Comparison of ENCODE assay signal across 2 cellular contexts in the genomic region with DNA sequence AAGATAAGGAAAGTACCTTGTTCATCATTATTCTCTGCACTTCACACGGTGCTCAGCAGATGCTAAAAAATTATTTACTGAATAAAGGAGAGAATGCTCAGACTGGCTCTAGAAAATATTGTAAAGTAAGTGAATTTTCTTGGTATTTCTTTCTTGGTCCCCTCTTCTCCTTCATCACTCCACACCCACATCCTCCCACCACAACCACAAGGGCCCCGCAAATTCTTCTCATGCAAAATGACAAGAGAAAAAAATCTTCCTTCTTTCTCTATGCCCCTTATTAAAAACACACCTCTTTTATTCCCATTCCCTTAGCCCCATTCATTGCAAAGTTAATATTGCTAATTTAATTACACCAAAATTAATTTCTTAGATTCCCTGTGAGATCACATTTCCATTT.
TF ChIP-seq lines count a peak whose summit lies in the region.

No MANE protein-coding gene starts in this region.

TF ChIP-seq in HCT116, 20 proteins besides CTCF, POLR2A, EP300 and RAD21:
- TF ChIP-seq, protein P1, sequence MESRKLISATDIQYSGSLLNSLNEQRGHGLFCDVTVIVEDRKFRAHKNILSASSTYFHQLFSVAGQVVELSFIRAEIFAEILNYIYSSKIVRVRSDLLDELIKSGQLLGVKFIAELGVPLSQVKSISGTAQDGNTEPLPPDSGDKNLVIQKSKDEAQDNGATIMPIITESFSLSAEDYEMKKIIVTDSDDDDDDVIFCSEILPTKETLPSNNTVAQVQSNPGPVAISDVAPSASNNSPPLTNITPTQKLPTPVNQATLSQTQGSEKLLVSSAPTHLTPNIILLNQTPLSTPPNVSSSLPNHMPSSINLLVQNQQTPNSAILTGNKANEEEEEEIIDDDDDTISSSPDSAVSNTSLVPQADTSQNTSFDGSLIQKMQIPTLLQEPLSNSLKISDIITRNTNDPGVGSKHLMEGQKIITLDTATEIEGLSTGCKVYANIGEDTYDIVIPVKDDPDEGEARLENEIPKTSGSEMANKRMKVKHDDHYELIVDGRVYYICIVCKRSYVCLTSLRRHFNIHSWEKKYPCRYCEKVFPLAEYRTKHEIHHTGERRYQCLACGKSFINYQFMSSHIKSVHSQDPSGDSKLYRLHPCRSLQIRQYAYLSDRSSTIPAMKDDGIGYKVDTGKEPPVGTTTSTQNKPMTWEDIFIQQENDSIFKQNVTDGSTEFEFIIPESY (IDR thresholded peaks at IDR 0.05; ENCODE audit: extremely low read depth, insufficient replicate concordance, low read length): no peak
- TF ChIP-seq POLR2AphosphoS5 (IDR thresholded peaks at IDR 0.05; ENCODE audit: low read depth, low read length): no peak
- no peak for TF ChIP-seq SP1 (IDR thresholded peaks at IDR 0.05; ENCODE audit: low read depth)
- TF ChIP-seq YY1 (IDR thresholded peaks at IDR 0.05; ENCODE audit: extremely low read depth, insufficient replicate concordance, low read depth, low read length): no peak
- no peak for TF ChIP-seq FOSL1 (IDR thresholded peaks at IDR 0.05; ENCODE audit: low read depth)
- no peak for TF ChIP-seq CBX3 (IDR thresholded peaks at IDR 0.05; ENCODE audit: low read depth)
- TF ChIP-seq JUND (IDR thresholded peaks at IDR 0.05): no peak
- no peak for TF ChIP-seq ZNF274 (IDR thresholded peaks at IDR 0.05; ENCODE audit: low read depth, low read length)
- TF ChIP-seq EGR1 (IDR thresholded peaks at IDR 0.05; ENCODE audit: low read depth): no peak
- no peak for TF ChIP-seq EZH2 (IDR thresholded peaks at IDR 0.05)
- no peak for TF ChIP-seq CEBPB (IDR thresholded peaks at IDR 0.05; ENCODE audit: low read depth)
- no peak for TF ChIP-seq ZFX (IDR thresholded peaks at IDR 0.05)
- TF ChIP-seq ELF1 (IDR thresholded peaks at IDR 0.05; ENCODE audit: borderline replicate concordance, low read depth): no peak

TF ChIP-seq in WTC11, 78 proteins besides CTCF, POLR2A, EP300 and RAD21:
- TF ChIP-seq, protein P2, sequence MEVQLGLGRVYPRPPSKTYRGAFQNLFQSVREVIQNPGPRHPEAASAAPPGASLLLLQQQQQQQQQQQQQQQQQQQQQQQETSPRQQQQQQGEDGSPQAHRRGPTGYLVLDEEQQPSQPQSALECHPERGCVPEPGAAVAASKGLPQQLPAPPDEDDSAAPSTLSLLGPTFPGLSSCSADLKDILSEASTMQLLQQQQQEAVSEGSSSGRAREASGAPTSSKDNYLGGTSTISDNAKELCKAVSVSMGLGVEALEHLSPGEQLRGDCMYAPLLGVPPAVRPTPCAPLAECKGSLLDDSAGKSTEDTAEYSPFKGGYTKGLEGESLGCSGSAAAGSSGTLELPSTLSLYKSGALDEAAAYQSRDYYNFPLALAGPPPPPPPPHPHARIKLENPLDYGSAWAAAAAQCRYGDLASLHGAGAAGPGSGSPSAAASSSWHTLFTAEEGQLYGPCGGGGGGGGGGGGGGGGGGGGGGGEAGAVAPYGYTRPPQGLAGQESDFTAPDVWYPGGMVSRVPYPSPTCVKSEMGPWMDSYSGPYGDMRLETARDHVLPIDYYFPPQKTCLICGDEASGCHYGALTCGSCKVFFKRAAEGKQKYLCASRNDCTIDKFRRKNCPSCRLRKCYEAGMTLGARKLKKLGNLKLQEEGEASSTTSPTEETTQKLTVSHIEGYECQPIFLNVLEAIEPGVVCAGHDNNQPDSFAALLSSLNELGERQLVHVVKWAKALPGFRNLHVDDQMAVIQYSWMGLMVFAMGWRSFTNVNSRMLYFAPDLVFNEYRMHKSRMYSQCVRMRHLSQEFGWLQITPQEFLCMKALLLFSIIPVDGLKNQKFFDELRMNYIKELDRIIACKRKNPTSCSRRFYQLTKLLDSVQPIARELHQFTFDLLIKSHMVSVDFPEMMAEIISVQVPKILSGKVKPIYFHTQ (CRISPR knock-in tag; IDR thresholded peaks at IDR 0.05): no peak
- TF ChIP-seq EMX1 (CRISPR knock-in tag; IDR thresholded peaks at IDR 0.05): no peak
- TF ChIP-seq ATF1 (CRISPR knock-in tag; IDR thresholded peaks at IDR 0.05): no peak
- TF ChIP-seq, protein P3, sequence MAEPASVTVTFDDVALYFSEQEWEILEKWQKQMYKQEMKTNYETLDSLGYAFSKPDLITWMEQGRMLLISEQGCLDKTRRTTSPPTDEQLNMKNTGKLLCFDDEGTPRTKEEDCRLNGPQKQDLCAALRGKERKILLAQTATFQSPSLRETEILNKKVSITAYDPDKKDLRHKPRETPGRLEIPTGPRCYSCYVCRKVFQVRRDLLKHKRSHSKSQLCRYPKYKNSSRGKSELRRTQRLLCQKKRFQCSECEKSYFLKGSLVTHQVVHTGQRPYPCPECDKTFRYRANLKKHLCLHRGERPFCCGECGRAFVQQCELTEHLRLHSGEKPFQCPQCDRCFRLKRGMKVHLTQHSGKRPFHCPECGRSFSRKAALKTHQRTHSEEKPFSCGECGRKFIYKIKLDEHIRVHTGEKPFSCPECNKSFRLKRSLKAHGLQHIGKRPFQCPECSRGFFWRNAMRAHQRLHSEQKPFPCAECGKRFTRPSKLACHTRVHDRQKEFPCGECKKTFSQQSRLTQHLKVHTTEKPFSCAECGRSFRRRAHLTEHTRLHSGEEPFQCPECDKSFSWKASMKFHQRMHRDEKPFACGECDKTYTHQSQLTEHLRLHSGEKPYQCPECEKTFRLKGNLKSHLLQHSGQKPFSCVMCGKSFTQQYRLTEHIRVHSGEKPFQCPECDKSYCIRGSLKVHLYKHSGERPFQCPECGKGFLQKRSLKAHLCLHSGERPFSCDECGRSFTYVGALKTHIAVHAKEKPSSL (CRISPR knock-in tag; conservative IDR thresholded peaks at IDR 0.05): no peak
- no peak for TF ChIP-seq ATF2 (CRISPR knock-in tag; IDR thresholded peaks at IDR 0.05; ENCODE audit: borderline replicate concordance, low read depth)
- no peak for TF ChIP-seq MXD4 (CRISPR knock-in tag; IDR thresholded peaks at IDR 0.05; ENCODE audit: borderline replicate concordance)
- no peak for TF ChIP-seq HMGXB4 (CRISPR knock-in tag; IDR thresholded peaks at IDR 0.05)
- TF ChIP-seq PRRX2 (CRISPR knock-in tag; IDR thresholded peaks at IDR 0.05): no peak
- no peak for TF ChIP-seq ELF4 (CRISPR knock-in tag; IDR thresholded peaks at IDR 0.05; ENCODE audit: low read depth)
- no peak for TF ChIP-seq GABPB1 (CRISPR knock-in tag; IDR thresholded peaks at IDR 0.05)
- TF ChIP-seq ZNF317 (CRISPR knock-in tag; IDR thresholded peaks at IDR 0.05; ENCODE audit: borderline replicate concordance, low read depth): no peak
- no peak for TF ChIP-seq SMAD4 (CRISPR knock-in tag; IDR thresholded peaks at IDR 0.05)
- no peak for TF ChIP-seq IRF1 (CRISPR knock-in tag; IDR thresholded peaks at IDR 0.05)
- no peak for TF ChIP-seq FOXP1 (CRISPR knock-in tag; IDR thresholded peaks at IDR 0.05; ENCODE audit: borderline replicate concordance)
- TF ChIP-seq CREB1 (CRISPR knock-in tag; IDR thresholded peaks at IDR 0.05): no peak
